ENCODE assay signal across 24 cellular contexts in the genomic region with DNA sequence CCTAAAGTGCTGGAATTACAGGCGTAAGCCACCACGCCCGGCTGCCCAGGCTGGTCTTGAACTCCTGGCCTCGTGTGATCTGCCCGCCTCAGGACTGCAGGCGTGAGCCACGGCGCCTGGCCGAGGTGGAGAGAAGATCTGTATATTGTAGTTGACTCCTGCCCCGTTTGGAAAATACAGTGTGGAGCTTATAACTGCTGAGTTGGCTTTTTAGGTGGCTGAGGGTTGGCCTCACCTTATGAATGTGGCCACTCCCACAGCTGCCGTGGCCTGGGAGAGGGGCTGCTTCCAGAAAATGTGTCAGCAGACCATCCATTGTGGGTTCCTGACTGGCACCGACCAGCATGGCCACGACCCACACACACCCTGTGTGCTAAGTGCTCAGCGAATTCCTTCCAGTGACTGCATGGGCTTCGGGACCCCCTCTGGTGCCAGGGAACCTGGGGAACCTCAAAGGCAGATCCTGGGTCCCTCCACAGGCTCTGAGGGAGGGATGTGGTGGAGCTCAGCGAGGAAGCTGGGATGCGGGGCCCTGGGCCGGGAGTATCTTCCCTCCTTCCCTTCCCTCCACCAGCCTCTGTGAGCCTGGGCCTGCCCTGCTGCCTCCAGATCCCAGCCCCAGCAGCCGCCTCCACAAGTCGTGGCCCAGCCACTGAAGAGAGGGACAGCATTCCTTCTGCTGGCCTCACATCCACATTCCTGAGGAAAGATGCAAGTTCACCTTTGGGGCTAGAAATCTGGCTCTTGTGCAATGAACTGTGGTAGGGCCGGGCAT. TPM values are rescaled to one million over a fixed set of nuclear protein-coding genes. Genes with fewer than 3 reads are reported as not detected.
DNase-seq lines count a peak whose midpoint lies in the region; ATAC-seq, FAIRE-seq and TF ChIP-seq lines count a peak whose summit lies in the region.
"Had no signal": no experiment of that assay in that cellular context is flagged by ENCODE, and none has a peak within 500 bp of the region (broad histone marks: within the 10 kb centered on the region; RNA-seq: fewer than 3 reads in every experiment).

No MANE protein-coding gene starts in this region.

- H3K9me3 ChIP-seq in Caco-2 (no peaks in the 10 kb centered on the region), HepG2 (ENCODE audit: low read length) (no peaks in the 10 kb centered on the region), OCI-LY7 (ENCODE audit: low read length) (no peaks in the 10 kb centered on the region)
- H3K9me3 ChIP-seq: heart left ventricle, prostate gland had no signal

- ATAC-seq in HepG2, result peak; percentile 37
- ATAC-seq in HG03354 (IDR thresholded peaks at IDR 0.05; ENCODE audit: poor library complexity, severe bottlenecking, unreplicated experiment), result no peak
- ATAC-seq: heart left ventricle; stimulated activated effector memory CD8-positive, alpha-beta T cell treated with anti-CD3 and anti-CD28 coated beads, Interleukin-12 subunit alpha, Interleukin-12 subunit beta, amount 100 ng/mL, for 72 hours had no signal

- H3K36me3 ChIP-seq in Caco-2 (ENCODE audit: control insufficient read depth, insufficient read depth, low read length), result peaks cover 2% of the 10 kb centered on the region; the same call in 1 of the 2 replicates
- 0 out of 2 replicates have a peak, but pooled peaks cover 2% of the 10 kb centered on the region for H3K36me3 ChIP-seq in H7 (replicated peaks; ENCODE audit: control insufficient read depth, insufficient read depth, low read length)
- H3K36me3 ChIP-seq in bronchial epithelial cell (ENCODE audit: control insufficient read depth, insufficient read depth, low read length), result peaks cover 8% of the 10 kb centered on the region
- H3K36me3 ChIP-seq in HepG2 (replicated peaks in 1 of 2; ENCODE audit: control insufficient read depth in 1 of 2, insufficient read depth in 2 of 2, low read length in 2 of 2), result peaks cover 4 to 7% of the 10 kb centered on the region in 2 experiments; a peak in 4 of 5 replicates
- H3K36me3 ChIP-seq in OCI-LY7 (ENCODE audit: insufficient read depth, low read length), result no peaks in the 10 kb centered on the region
- H3K36me3 ChIP-seq: prostate gland had no signal

- intact Hi-C loops in Caco-2 (cut with micrococcal nuclease; ENCODE audit: unreplicated experiment), result no loop called here
- intact Hi-C loops in HepG2 (cut with micrococcal nuclease; ENCODE audit: unreplicated experiment), result no loop called here
- intact Hi-C loops in OCI-LY7 (cut with micrococcal nuclease; ENCODE audit: unreplicated experiment), result no loop called here

- POLR2A ChIA-PET in Caco-2 (lab: Charles Lee), result no interaction called here
- POLR2A ChIA-PET in HepG2 (lab: Yijun Ruan, JAX), result interaction anchor here (1.3 to 3.0 kb wide), 4 partner anchors 9 to 87 kb away, joined by 3 to 15 read pairs (median 6); partner anchors contain the start of gene DECR2
- POLR2A ChIA-PET in OCI-LY7 (lab: Charles Lee), result no interaction called here

- H3K36me3 Mint-ChIP-seq in Caco-2 (ENCODE audit: insufficient read depth, unreplicated experiment), result peaks cover 13% of the 10 kb centered on the region
- H3K36me3 Mint-ChIP-seq: CD4-positive, CD25-positive, alpha-beta regulatory T cell; stimulated activated effector memory CD8-positive, alpha-beta T cell treated with anti-CD3 and anti-CD28 coated beads, Interleukin-12 subunit alpha, Interleukin-12 subunit beta, amount 100 ng/mL, for 72 hours had no signal

- TF ChIP-seq CTCF in Caco-2 (IDR thresholded peaks at IDR 0.05; ENCODE audit: insufficient read depth in 1 of 2, low read depth in 1 of 2, low read length in 1 of 2, severe bottlenecking in 1 of 2, unreplicated experiment in 1 of 2) (no peak), bronchial epithelial cell (IDR thresholded peaks at IDR 0.05; ENCODE audit: insufficient read depth, low read length, severe bottlenecking) (no peak), HepG2 (CRISPR knock-in tag; IDR thresholded peaks at IDR 0.05) (no peak), OCI-LY7 (conservative IDR thresholded peaks at IDR 0.05; ENCODE audit: low read length) (no peak)

- H3K4me3 Mint-ChIP-seq in Caco-2 (ENCODE audit: unreplicated experiment), result no peak overlapping the region
- H3K4me3 Mint-ChIP-seq: activated CD4-positive, alpha-beta memory T cell treated with anti-CD3 and anti-CD28 coated beads, Interleukin-2, amount 10 ng/mL, durations not matched to agents 7 days and 5 days; CD4-positive, CD25-positive, alpha-beta regulatory T cell; neural crest cell; stimulated activated effector memory CD8-positive, alpha-beta T cell treated with anti-CD3 and anti-CD28 coated beads, Interleukin-12 subunit alpha, Interleukin-12 subunit beta, amount 100 ng/mL, for 72 hours had no signal

- H3K27me3 ChIP-seq in Caco-2 (replicated peaks; ENCODE audit: control insufficient read depth, insufficient read depth, low read length) (no peaks in the 10 kb centered on the region), H7 (ENCODE audit: control insufficient read depth, insufficient read depth, low read length) (no peaks in the 10 kb centered on the region), bronchial epithelial cell (ENCODE audit: control insufficient read depth, insufficient read depth, low read length) (no peaks in the 10 kb centered on the region), HepG2 (ENCODE audit: control insufficient read depth in 1 of 2, insufficient read depth in 2 of 2, low read length in 2 of 2) (no peaks in the 10 kb centered on the region)
- H3K27me3 ChIP-seq: heart left ventricle had no signal

- in situ Hi-C loops in HepG2 (cut with HindIII; ENCODE audit: extremely low pct_ligation_motif_present, low pct_unique_long_range_greater_than_20kb), result no loop called here

- no peaks in the 10 kb centered on the region for H3K4me1 Mint-ChIP-seq in Caco-2 (ENCODE audit: low read depth, unreplicated experiment)
- H3K4me1 Mint-ChIP-seq: activated CD4-positive, alpha-beta memory T cell treated with anti-CD3 and anti-CD28 coated beads, Interleukin-2, amount 10 ng/mL, durations not matched to agents 7 days and 5 days; CD4-positive, CD25-positive, alpha-beta regulatory T cell; neural crest cell; stimulated activated effector memory CD8-positive, alpha-beta T cell treated with anti-CD3 and anti-CD28 coated beads, Interleukin-12 subunit alpha, Interleukin-12 subunit beta, amount 100 ng/mL, for 72 hours had no signal

- no peak overlapping the region for H3K9ac ChIP-seq in HepG2 (ENCODE audit: insufficient read depth, low read depth, low read length)

- no peaks in the 10 kb centered on the region for H3K9me2 ChIP-seq in OCI-LY7 (ENCODE audit: insufficient read depth, low read length)

- H3K4me3 ChIP-seq in Caco-2 (ENCODE audit: low read depth, low read length), result no peak overlapping the region
- H3K4me3 ChIP-seq in H7 (ENCODE audit: insufficient read depth, low read depth, low read length), result no peak overlapping the region
- H3K4me3 ChIP-seq in bronchial epithelial cell (ENCODE audit: low read depth, low read length), result no peak overlapping the region
- no peak overlapping the region for H3K4me3 ChIP-seq in HepG2 (replicated peaks in 1 of 3; ENCODE audit: insufficient read depth in 1 of 3, low read depth in 2 of 3, low read length in 3 of 3)
- H3K4me3 ChIP-seq in OCI-LY7 (ENCODE audit: low read depth, low read length, poor library complexity, severe bottlenecking), result no peak overlapping the region
- H3K4me3 ChIP-seq: coronary artery, heart left ventricle, prostate gland, skin epidermis had no signal

- H3K4me2 ChIP-seq in HepG2 (ENCODE audit: low read depth, low read length) (no peak overlapping the region), OCI-LY7 (ENCODE audit: low read length) (no peak overlapping the region)

- no peak for TF ChIP-seq RAD21 in HepG2 (CRISPR knock-in tag; IDR thresholded peaks at IDR 0.05)

- TF ChIP-seq EP300 in HepG2 (IDR thresholded peaks at IDR 0.05; ENCODE audit: low read depth in 2 of 2, low read length in 2 of 2) (no peak), HepG2 (CRISPR knock-in tag; IDR thresholded peaks at IDR 0.05; ENCODE audit: borderline replicate concordance) (no peak)

- FAIRE-seq in bronchial epithelial cell (lab: Jason Lieb, UNC), result no peak
- FAIRE-seq in HepG2 (lab: Jason Lieb, UNC), result no peak
- FAIRE-seq: urothelium cell line had no signal

- no peaks in the 10 kb centered on the region for H3K27me3 Mint-ChIP-seq in Caco-2 (ENCODE audit: insufficient read depth, unreplicated experiment)
- H3K27me3 Mint-ChIP-seq: activated CD4-positive, alpha-beta memory T cell treated with anti-CD3 and anti-CD28 coated beads, Interleukin-2, amount 10 ng/mL, durations not matched to agents 7 days and 5 days; CD4-positive, CD25-positive, alpha-beta regulatory T cell had no signal

- H3K9me3 Mint-ChIP-seq in Caco-2 (ENCODE audit: unreplicated experiment), result no peaks in the 10 kb centered on the region
- H3K9me3 Mint-ChIP-seq: activated CD4-positive, alpha-beta memory T cell treated with anti-CD3 and anti-CD28 coated beads, Interleukin-2, amount 10 ng/mL, durations not matched to agents 7 days and 5 days; CD4-positive, CD25-positive, alpha-beta regulatory T cell; neural crest cell; stimulated activated effector memory CD8-positive, alpha-beta T cell treated with anti-CD3 and anti-CD28 coated beads, Interleukin-12 subunit alpha, Interleukin-12 subunit beta, amount 100 ng/mL, for 72 hours had no signal

- no peak; a peak in 1 of 4 replicates for TF ChIP-seq POLR2A in HepG2 (IDR thresholded peaks at IDR 0.05; ENCODE audit: insufficient read depth in 1 of 2, low read depth in 2 of 2, low read length in 2 of 2)

- H3K27ac ChIP-seq in HepG2 (ENCODE audit: extremely low read length, insufficient read depth, low read length) (no peak overlapping the region), OCI-LY7 (ENCODE audit: low read depth, low read length, poor library complexity, severe bottlenecking) (no peak overlapping the region)
- H3K27ac ChIP-seq: coronary artery, heart left ventricle, prostate gland, skin epidermis had no signal

- no TSS peak for BruUV-seq in Caco-2 (replicated peaks; lab: Mats Ljungman, UMichigan)
- BruUV-seq in HepG2 (replicated peaks; lab: Mats Ljungman, UMichigan), result no TSS peak
- BruUV-seq in OCI-LY7 (replicated peaks; lab: Mats Ljungman, UMichigan), result no TSS peak

- CTCF ChIA-PET in Caco-2 (lab: Charles Lee) (no interaction called here), HepG2 (lab: Yijun Ruan, JAX; ENCODE audit: low intra/inter-chr PET ratio, low total read pairs) (no interaction called here), OCI-LY7 (lab: Charles Lee; ENCODE audit: unreplicated experiment) (no interaction called here)

- H3K79me2 ChIP-seq in HepG2 (ENCODE audit: insufficient read depth, low read length) (no peaks in the 10 kb centered on the region), OCI-LY7 (ENCODE audit: insufficient read depth, low read depth, low read length) (no peaks in the 10 kb centered on the region)

- 67% methylated on average over 11 of the region's 21 CpGs for WGBS in HepG2 (ENCODE audit: low lambda C conversion rate)

- DNase-seq in Caco-2 (no peak), H7 (peak; percentile 49), bronchial epithelial cell (ENCODE audit: low read depth) (peak; percentile 67), HepG2 (ENCODE audit: low spot score) (no peak), NCI-H1092 treated with DMSO at 0.1 percent for 48 hours (lab: John Stamatoyannopoulos, UW) (no peak), OCI-LY7 (ENCODE audit: low spot score) (no peak), occipital lobe (lab: John Stamatoyannopoulos, UW) (no peak)
- DNase-seq: activated CD4-positive, alpha-beta memory T cell treated with anti-CD3 and anti-CD28 coated beads, Interleukin-2, amount 10 ng/mL, durations not matched to agents 7 days and 5 days; activated effector memory CD4-positive, alpha-beta T cell treated with Interleukin-2 at 50 U/mL for 16 hours; CD4-positive, CD25-positive, alpha-beta regulatory T cell; GDM1; heart left ventricle; NCI-H1417; NCI-H510A treated with DMSO at 0.1 percent for 48 hours; NK-92 treated with Interleukin-12 subunit alpha and Interleukin-12 subunit beta, amount 100 ng/mL, for 24 hours; stimulated activated CD4-positive, alpha-beta T cell treated with anti-CD3 and anti-CD28 coated beads, Interleukin-2, amount 100 ng/mL, for 24 hours; SW 1271 had no signal

- no peaks in the 10 kb centered on the region for H4K20me1 ChIP-seq in HepG2 (ENCODE audit: insufficient read depth, low read length)
- H4K20me1 ChIP-seq in OCI-LY7 (ENCODE audit: insufficient read depth, low read length), result no peaks in the 10 kb centered on the region

- H3K4me1 ChIP-seq in Caco-2 (no peaks in the 10 kb centered on the region; the same call in 1 of the 2 replicates), HepG2 (ENCODE audit: insufficient read depth, low read length) (peaks cover 17% of the 10 kb centered on the region), OCI-LY7 (ENCODE audit: insufficient read depth, low read length, poor library complexity, severe bottlenecking) (no peaks in the 10 kb centered on the region)
- H3K4me1 ChIP-seq: heart left ventricle, prostate gland had no signal

- H3K27ac Mint-ChIP-seq in Caco-2 (ENCODE audit: unreplicated experiment), result peak overlapping the region; percentile 57
- H3K27ac Mint-ChIP-seq: activated CD4-positive, alpha-beta memory T cell treated with anti-CD3 and anti-CD28 coated beads, Interleukin-2, amount 10 ng/mL, durations not matched to agents 7 days and 5 days; CD4-positive, CD25-positive, alpha-beta regulatory T cell; stimulated activated effector memory CD8-positive, alpha-beta T cell treated with anti-CD3 and anti-CD28 coated beads, Interleukin-12 subunit alpha, Interleukin-12 subunit beta, amount 100 ng/mL, for 72 hours had no signal

- H2AFZ ChIP-seq in HepG2 (ENCODE audit: low read length) (no peak overlapping the region), OCI-LY7 (ENCODE audit: low read length) (no peak overlapping the region)

RNA-seq across cellular contexts. Expression of gene RAB11FIP3, which starts 10.9 kb away (rescaled TPM):
- 31.3 and 35.8 TPM in 2 replicates for total RNA-seq in Caco-2 (2022)
- 25.2 and 27.9 TPM in 2 replicates for total RNA-seq in H7 (2014; rRNA removed; shearing (Covaris generic))
- 9.6 and 10.5 TPM in 2 replicates for total RNA-seq in bronchial epithelial cell
- 48.4 and 57.6 TPM in 2 replicates for total RNA-seq in HepG2 (2016; rRNA removed; fragmentation: Illumina TruSeq; extraction: Trizol)
- 25.8 and 30.3 TPM in 2 replicates for total RNA-seq in HepG2 (2016; cell fraction: cytosol; rRNA removed; fragmentation: Illumina TruSeq; extraction: Trizol; ENCODE audit: low read depth)
- 44.0 and 58.9 TPM in 2 replicates for total RNA-seq in HepG2 (2016; cell fraction: insoluble cytoplasmic fraction; rRNA removed; fragmentation: Illumina TruSeq; extraction: Trizol)
- total RNA-seq in HepG2 (2016; cell fraction: membrane; rRNA removed; fragmentation: Illumina TruSeq; extraction: Trizol), result 40.2 and 41.5 TPM in 2 replicates
- 59.9 and 60.1 TPM in 2 replicates for total RNA-seq in HepG2 (2016; cell fraction: nucleus; rRNA removed; fragmentation: Illumina TruSeq; extraction: Trizol)
- polyA plus RNA-seq in HepG2 (2011; rRNA removed), result 34.3 and 42.9 TPM in 2 replicates
- polyA plus RNA-seq in HepG2 (2011; cell fraction: cytosol; rRNA removed), result 24.6 and 38.1 TPM in 2 replicates
- polyA plus RNA-seq in HepG2 (2011; cell fraction: nucleus; rRNA removed), result 166 and 200 TPM in 2 replicates
- 45.3 and 46.5 TPM in 2 replicates for polyA plus RNA-seq in HepG2 (2012)
- 17.9 and 19.2 TPM in 2 replicates for polyA plus RNA-seq in HepG2 (2016; cell fraction: cytosol; fragmentation: Illumina TruSeq; extraction: Trizol; ENCODE audit: low read depth)
- 44.6 and 51.8 TPM in 2 replicates for polyA plus RNA-seq in HepG2 (2016; cell fraction: insoluble cytoplasmic fraction; fragmentation: Illumina TruSeq; extraction: Trizol; ENCODE audit: low read depth)
- 28.0 and 28.9 TPM in 2 replicates for polyA plus RNA-seq in HepG2 (2016; cell fraction: membrane; fragmentation: Illumina TruSeq; extraction: Trizol; ENCODE audit: low read depth)
- 144 and 150 TPM in 2 replicates for polyA plus RNA-seq in HepG2 (2016; cell fraction: nucleus; fragmentation: Illumina TruSeq; extraction: Trizol; ENCODE audit: insufficient read depth, low read depth)
- 9.5 and 51.6 TPM in 2 replicates for polyA minus RNA-seq in HepG2 (2011; rRNA and poly(A)+ RNA removed; ENCODE audit: low replicate concordance)
- polyA minus RNA-seq in HepG2 (2011; cell fraction: cytosol; rRNA and poly(A)+ RNA removed), result 18.2 and 21.5 TPM in 2 replicates
- polyA minus RNA-seq in HepG2 (2011; cell fraction: nucleus; rRNA and poly(A)+ RNA removed), result 58.2 and 72.2 TPM in 2 replicates
- 29.0 and 29.9 TPM in 2 replicates for total RNA-seq in OCI-LY7 (2014; rRNA removed; shearing (Covaris generic))
- total RNA-seq in OCI-LY7 (2022), result 47.5 and 51.2 TPM in 2 replicates
- 25.6 TPM for total RNA-seq in occipital lobe

RNA-seq across cellular contexts. Expression of gene DECR2, which starts 12.9 kb away (rescaled TPM):
- total RNA-seq in Caco-2 (2022) (50.2 and 52.6 TPM in 2 replicates), bronchial epithelial cell (3.7 and 7.6 TPM in 2 replicates), HepG2 (2016; rRNA removed; fragmentation: Illumina TruSeq; extraction: Trizol) (27.8 and 36.3 TPM in 2 replicates), OCI-LY7 (2022) (14.4 and 15.9 TPM in 2 replicates), occipital lobe (7.6 TPM)
- 20.1 and 21.4 TPM in 2 replicates for total RNA-seq in H7 (2014; rRNA removed; shearing (Covaris generic))
- total RNA-seq in HepG2 (2016; cell fraction: cytosol; rRNA removed; fragmentation: Illumina TruSeq; extraction: Trizol; ENCODE audit: low read depth), result 22.1 and 28.4 TPM in 2 replicates
- 28.1 and 37.2 TPM in 2 replicates for total RNA-seq in HepG2 (2016; cell fraction: insoluble cytoplasmic fraction; rRNA removed; fragmentation: Illumina TruSeq; extraction: Trizol)
- 22.1 and 27.1 TPM in 2 replicates for total RNA-seq in HepG2 (2016; cell fraction: membrane; rRNA removed; fragmentation: Illumina TruSeq; extraction: Trizol)
- 34.5 and 35.9 TPM in 2 replicates for total RNA-seq in HepG2 (2016; cell fraction: nucleus; rRNA removed; fragmentation: Illumina TruSeq; extraction: Trizol)
- polyA plus RNA-seq in HepG2 (2011; rRNA removed), result 44.6 and 51.2 TPM in 2 replicates
- 29.5 and 53.6 TPM in 2 replicates for polyA plus RNA-seq in HepG2 (2011; cell fraction: cytosol; rRNA removed)
- 220 and 244 TPM in 2 replicates for polyA plus RNA-seq in HepG2 (2011; cell fraction: nucleus; rRNA removed)
- polyA plus RNA-seq in HepG2 (2012), result 22.1 and 23.1 TPM in 2 replicates
- 13.3 and 15.1 TPM in 2 replicates for polyA plus RNA-seq in HepG2 (2016; cell fraction: cytosol; fragmentation: Illumina TruSeq; extraction: Trizol; ENCODE audit: low read depth)
- polyA plus RNA-seq in HepG2 (2016; cell fraction: insoluble cytoplasmic fraction; fragmentation: Illumina TruSeq; extraction: Trizol; ENCODE audit: low read depth), result 31.8 and 35.2 TPM in 2 replicates
- polyA plus RNA-seq in HepG2 (2016; cell fraction: membrane; fragmentation: Illumina TruSeq; extraction: Trizol; ENCODE audit: low read depth), result 19.1 and 19.5 TPM in 2 replicates
- 124 and 131 TPM in 2 replicates for polyA plus RNA-seq in HepG2 (2016; cell fraction: nucleus; fragmentation: Illumina TruSeq; extraction: Trizol; ENCODE audit: insufficient read depth, low read depth)
- 15.9 and 53.9 TPM in 2 replicates for polyA minus RNA-seq in HepG2 (2011; rRNA and poly(A)+ RNA removed; ENCODE audit: low replicate concordance)
- polyA minus RNA-seq in HepG2 (2011; cell fraction: cytosol; rRNA and poly(A)+ RNA removed), result 17.0 and 17.7 TPM in 2 replicates
- 25.4 and 25.9 TPM in 2 replicates for polyA minus RNA-seq in HepG2 (2011; cell fraction: nucleus; rRNA and poly(A)+ RNA removed)
- 7.5 and 8.0 TPM in 2 replicates for total RNA-seq in OCI-LY7 (2014; rRNA removed; shearing (Covaris generic))

RNA-seq across cellular contexts. Expression of gene NME4, which starts 17.6 kb away (rescaled TPM):
- 140 and 150 TPM in 2 replicates for total RNA-seq in Caco-2 (2022)
- 400 and 507 TPM in 2 replicates for total RNA-seq in H7 (2014; rRNA removed; shearing (Covaris generic))
- total RNA-seq in bronchial epithelial cell, result 35.3 and 64.0 TPM in 2 replicates
- total RNA-seq in HepG2 (2016; rRNA removed; fragmentation: Illumina TruSeq; extraction: Trizol), result 82.8 and 121 TPM in 2 replicates
- 711 and 716 TPM in 2 replicates for total RNA-seq in HepG2 (2016; cell fraction: cytosol; rRNA removed; fragmentation: Illumina TruSeq; extraction: Trizol; ENCODE audit: low read depth)
- total RNA-seq in HepG2 (2016; cell fraction: insoluble cytoplasmic fraction; rRNA removed; fragmentation: Illumina TruSeq; extraction: Trizol), result 79.6 and 119 TPM in 2 replicates
- 463 and 513 TPM in 2 replicates for total RNA-seq in HepG2 (2016; cell fraction: membrane; rRNA removed; fragmentation: Illumina TruSeq; extraction: Trizol)
- total RNA-seq in HepG2 (2016; cell fraction: nucleus; rRNA removed; fragmentation: Illumina TruSeq; extraction: Trizol), result 47.7 and 52.8 TPM in 2 replicates
- polyA plus RNA-seq in HepG2 (2011; rRNA removed), result 263 and 275 TPM in 2 replicates
- 199 and 344 TPM in 2 replicates for polyA plus RNA-seq in HepG2 (2011; cell fraction: cytosol; rRNA removed)
- polyA plus RNA-seq in HepG2 (2011; cell fraction: nucleus; rRNA removed), result 245 and 274 TPM in 2 replicates
- polyA plus RNA-seq in HepG2 (2012), result 136 and 145 TPM in 2 replicates
- 1,773 and 1,829 TPM in 2 replicates for polyA plus RNA-seq in HepG2 (2016; cell fraction: cytosol; fragmentation: Illumina TruSeq; extraction: Trizol; ENCODE audit: low read depth)
- 189 and 200 TPM in 2 replicates for polyA plus RNA-seq in HepG2 (2016; cell fraction: insoluble cytoplasmic fraction; fragmentation: Illumina TruSeq; extraction: Trizol; ENCODE audit: low read depth)
- polyA plus RNA-seq in HepG2 (2016; cell fraction: membrane; fragmentation: Illumina TruSeq; extraction: Trizol; ENCODE audit: low read depth), result 997 and 1,012 TPM in 2 replicates
- 195 and 217 TPM in 2 replicates for polyA plus RNA-seq in HepG2 (2016; cell fraction: nucleus; fragmentation: Illumina TruSeq; extraction: Trizol; ENCODE audit: insufficient read depth, low read depth)
- 21.3 and 147 TPM in 2 replicates for polyA minus RNA-seq in HepG2 (2011; rRNA and poly(A)+ RNA removed; ENCODE audit: low replicate concordance)
- polyA minus RNA-seq in HepG2 (2011; cell fraction: cytosol; rRNA and poly(A)+ RNA removed), result 51.2 and 63.8 TPM in 2 replicates
- 27.2 and 27.9 TPM in 2 replicates for polyA minus RNA-seq in HepG2 (2011; cell fraction: nucleus; rRNA and poly(A)+ RNA removed)
- total RNA-seq in OCI-LY7 (2014; rRNA removed; shearing (Covaris generic)), result 25.0 and 28.3 TPM in 2 replicates
- total RNA-seq in OCI-LY7 (2022), result 24.3 and 25.0 TPM in 2 replicates
- total RNA-seq in occipital lobe, result 15.4 TPM

RNA-seq across cellular contexts. Expression of gene PGAP6, which starts 32.8 kb away (rescaled TPM):
- total RNA-seq in Caco-2 (2022), result 85.5 and 87.1 TPM in 2 replicates
- 107 and 112 TPM in 2 replicates for total RNA-seq in H7 (2014; rRNA removed; shearing (Covaris generic))
- 44.2 and 46.3 TPM in 2 replicates for total RNA-seq in bronchial epithelial cell
- 33.7 and 52.7 TPM in 2 replicates for total RNA-seq in HepG2 (2016; rRNA removed; fragmentation: Illumina TruSeq; extraction: Trizol)
- total RNA-seq in HepG2 (2016; cell fraction: cytosol; rRNA removed; fragmentation: Illumina TruSeq; extraction: Trizol; ENCODE audit: low read depth), result 52.2 and 54.4 TPM in 2 replicates
- total RNA-seq in HepG2 (2016; cell fraction: insoluble cytoplasmic fraction; rRNA removed; fragmentation: Illumina TruSeq; extraction: Trizol), result 27.1 and 52.1 TPM in 2 replicates
- 108 and 112 TPM in 2 replicates for total RNA-seq in HepG2 (2016; cell fraction: membrane; rRNA removed; fragmentation: Illumina TruSeq; extraction: Trizol)
- 36.6 and 38.8 TPM in 2 replicates for total RNA-seq in HepG2 (2016; cell fraction: nucleus; rRNA removed; fragmentation: Illumina TruSeq; extraction: Trizol)
- 136 and 192 TPM in 2 replicates for polyA plus RNA-seq in HepG2 (2011; rRNA removed)
- polyA plus RNA-seq in HepG2 (2011; cell fraction: cytosol; rRNA removed), result 183 and 222 TPM in 2 replicates
- 308 and 324 TPM in 2 replicates for polyA plus RNA-seq in HepG2 (2011; cell fraction: nucleus; rRNA removed)
- 54.7 and 75.9 TPM in 2 replicates for polyA plus RNA-seq in HepG2 (2012)
- 90.3 and 94.2 TPM in 2 replicates for polyA plus RNA-seq in HepG2 (2016; cell fraction: cytosol; fragmentation: Illumina TruSeq; extraction: Trizol; ENCODE audit: low read depth)
- polyA plus RNA-seq in HepG2 (2016; cell fraction: insoluble cytoplasmic fraction; fragmentation: Illumina TruSeq; extraction: Trizol; ENCODE audit: low read depth), result 43.3 and 54.7 TPM in 2 replicates
- polyA plus RNA-seq in HepG2 (2016; cell fraction: membrane; fragmentation: Illumina TruSeq; extraction: Trizol; ENCODE audit: low read depth), result 117 and 127 TPM in 2 replicates
- 107 and 123 TPM in 2 replicates for polyA plus RNA-seq in HepG2 (2016; cell fraction: nucleus; fragmentation: Illumina TruSeq; extraction: Trizol; ENCODE audit: insufficient read depth, low read depth)
- polyA minus RNA-seq in HepG2 (2011; rRNA and poly(A)+ RNA removed; ENCODE audit: low replicate concordance), result 53.1 and 397 TPM in 2 replicates
- polyA minus RNA-seq in HepG2 (2011; cell fraction: cytosol; rRNA and poly(A)+ RNA removed), result 61.4 and 63.3 TPM in 2 replicates
- polyA minus RNA-seq in HepG2 (2011; cell fraction: nucleus; rRNA and poly(A)+ RNA removed), result 26.0 and 48.0 TPM in 2 replicates
- total RNA-seq in OCI-LY7 (2014; rRNA removed; shearing (Covaris generic)), result 40.1 and 50.6 TPM in 2 replicates
- total RNA-seq in OCI-LY7 (2022), result 34.3 and 41.2 TPM in 2 replicates
- total RNA-seq in occipital lobe, result 14.3 TPM

RNA-seq across cellular contexts. Expression of gene MRPL28, which starts 44.2 kb away (rescaled TPM):
- 82.4 and 91.2 TPM in 2 replicates for total RNA-seq in Caco-2 (2022)
- total RNA-seq in H7 (2014; rRNA removed; shearing (Covaris generic)), result 225 and 242 TPM in 2 replicates
- 104 and 113 TPM in 2 replicates for total RNA-seq in bronchial epithelial cell
- 114 and 128 TPM in 2 replicates for total RNA-seq in HepG2 (2016; rRNA removed; fragmentation: Illumina TruSeq; extraction: Trizol)
- 30.5 and 32.3 TPM in 2 replicates for total RNA-seq in HepG2 (2016; cell fraction: cytosol; rRNA removed; fragmentation: Illumina TruSeq; extraction: Trizol; ENCODE audit: low read depth)
- 115 and 131 TPM in 2 replicates for total RNA-seq in HepG2 (2016; cell fraction: insoluble cytoplasmic fraction; rRNA removed; fragmentation: Illumina TruSeq; extraction: Trizol)
- 36.8 and 38.6 TPM in 2 replicates for total RNA-seq in HepG2 (2016; cell fraction: membrane; rRNA removed; fragmentation: Illumina TruSeq; extraction: Trizol)
- total RNA-seq in HepG2 (2016; cell fraction: nucleus; rRNA removed; fragmentation: Illumina TruSeq; extraction: Trizol), result 35.6 and 38.6 TPM in 2 replicates
- 121 and 135 TPM in 2 replicates for polyA plus RNA-seq in HepG2 (2011; rRNA removed)
- polyA plus RNA-seq in HepG2 (2011; cell fraction: cytosol; rRNA removed), result 141 and 211 TPM in 2 replicates
- polyA plus RNA-seq in HepG2 (2011; cell fraction: nucleus; rRNA removed), result 65.0 and 69.2 TPM in 2 replicates
- 50.0 and 56.2 TPM in 2 replicates for polyA plus RNA-seq in HepG2 (2012)
- polyA plus RNA-seq in HepG2 (2016; cell fraction: cytosol; fragmentation: Illumina TruSeq; extraction: Trizol; ENCODE audit: low read depth), result 35.7 and 36.6 TPM in 2 replicates
- polyA plus RNA-seq in HepG2 (2016; cell fraction: insoluble cytoplasmic fraction; fragmentation: Illumina TruSeq; extraction: Trizol; ENCODE audit: low read depth), result 162 and 166 TPM in 2 replicates
- polyA plus RNA-seq in HepG2 (2016; cell fraction: membrane; fragmentation: Illumina TruSeq; extraction: Trizol; ENCODE audit: low read depth), result 35.5 and 36.2 TPM in 2 replicates
- polyA plus RNA-seq in HepG2 (2016; cell fraction: nucleus; fragmentation: Illumina TruSeq; extraction: Trizol; ENCODE audit: insufficient read depth, low read depth), result 85.4 and 90.0 TPM in 2 replicates
- polyA minus RNA-seq in HepG2 (2011; rRNA and poly(A)+ RNA removed; ENCODE audit: low replicate concordance), result 51.3 and 73.8 TPM in 2 replicates
- 29.4 and 29.5 TPM in 2 replicates for polyA minus RNA-seq in HepG2 (2011; cell fraction: cytosol; rRNA and poly(A)+ RNA removed)
- polyA minus RNA-seq in HepG2 (2011; cell fraction: nucleus; rRNA and poly(A)+ RNA removed), result 10.2 and 13.2 TPM in 2 replicates
- total RNA-seq in OCI-LY7 (2014; rRNA removed; shearing (Covaris generic)), result 113 and 134 TPM in 2 replicates
- 78.1 and 84.6 TPM in 2 replicates for total RNA-seq in OCI-LY7 (2022)
- total RNA-seq in occipital lobe, result 28.1 TPM

Comparison
In these comparisons a context has a peak if more than half of its experiments do, and no peak if none do; other contexts are left out.
1. DNase-seq: peak in H7 (single experiment) and bronchial epithelial cell (single experiment); none in Caco-2 (0 of 2), HepG2 (single experiment), NCI-H1092 treated with DMSO at 0.1 percent for 48 hours (single experiment), OCI-LY7 (single experiment) and occipital lobe (single experiment).